10 cellular contexts compared by ENCODE assay signal in the genomic region with DNA sequence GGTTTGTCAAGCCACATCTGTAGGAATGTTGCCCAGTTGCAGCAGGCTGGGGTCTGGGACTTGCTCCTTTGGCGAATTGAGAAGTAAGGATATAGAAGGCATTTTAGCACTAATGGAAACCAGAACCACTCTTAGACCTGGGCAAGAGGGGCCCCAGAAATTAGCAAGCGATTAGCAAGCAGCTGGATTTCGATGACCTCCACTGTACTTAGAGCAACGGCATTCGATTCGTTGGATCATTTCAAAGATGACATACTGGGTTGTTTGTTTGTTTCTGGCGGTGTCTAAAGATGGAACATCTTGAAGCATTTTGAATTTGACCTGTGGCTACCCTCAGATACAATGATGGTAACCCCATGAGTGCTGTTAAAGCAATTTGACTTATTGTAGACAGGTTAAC. TPM values are rescaled to one million over a fixed set of nuclear protein-coding genes. Genes with fewer than 3 reads are reported as not detected.
DNase-seq lines count a peak whose midpoint lies in the region; ATAC-seq, FAIRE-seq and TF ChIP-seq lines count a peak whose summit lies in the region.
"Had no signal": no experiment of that assay in that cellular context is flagged by ENCODE, and none has a peak within 500 bp of the region (broad histone marks: within the 10 kb centered on the region; RNA-seq: fewer than 3 reads in every experiment).

No MANE protein-coding gene starts in this region.

- peak overlapping the region; percentile 95 for H3K4me2 ChIP-seq in PC-3 (ENCODE audit: low read length)
- peak overlapping the region; percentile 99 for H3K4me2 ChIP-seq in parathyroid adenoma (ENCODE audit: low read length)

- H3K36me3 ChIP-seq in GM06990 (ENCODE audit: control insufficient read depth, insufficient read depth, low read length) = no peaks in the 10 kb centered on the region; the same call in 1 of the 2 replicates
- no peaks in the 10 kb centered on the region for H3K36me3 ChIP-seq in PC-3 (ENCODE audit: low read depth, low read length)
- H3K36me3 ChIP-seq in parathyroid adenoma (ENCODE audit: control insufficient read depth, insufficient read depth, low read length) = no peaks in the 10 kb centered on the region
- no peaks in the 10 kb centered on the region for H3K36me3 ChIP-seq in small intestine (ENCODE audit: control insufficient read depth in 2 of 2, insufficient read depth in 2 of 2, low read length in 2 of 2)

- intact Hi-C loops in PC-3 (cut with micrococcal nuclease) = loop anchor here (5.0 kb wide), 1 partner anchor 104 kb away; no protein-coding TSS in a partner anchor

- 64 to 70% (median 68%) methylated on average over 7 of the region's 7 CpGs for WGBS in small intestine, 3 donors

- H4K20me1 ChIP-seq in PC-3 (ENCODE audit: low read length) = no peaks in the 10 kb centered on the region

- H3K9ac ChIP-seq in PC-3 (ENCODE audit: low read length) = peak overlapping the region; percentile 90
- H3K9ac ChIP-seq in parathyroid adenoma = no peak overlapping the region

- no peak overlapping the region for H2AFZ ChIP-seq in PC-3 (ENCODE audit: low read length)
- H2AFZ ChIP-seq in parathyroid adenoma = peak overlapping the region; percentile 88

- no peak for FAIRE-seq in small intestine (lab: Jason Lieb, UNC)

- peaks cover 25% of the 10 kb centered on the region for H3K79me2 ChIP-seq in PC-3 (ENCODE audit: low read length)
- no peaks in the 10 kb centered on the region for H3K79me2 ChIP-seq in parathyroid adenoma

- H3F3A ChIP-seq in PC-3 (ENCODE audit: low read length, unreplicated experiment) = no peaks in the 10 kb centered on the region

- H3K4me3 ChIP-seq in GM06990 (replicated peaks; ENCODE audit: low read depth, low read length) = peak overlapping the region; percentile 75
- H3K4me3 ChIP-seq in PC-3 (ENCODE audit: low read length) = peak overlapping the region; percentile 90
- H3K4me3 ChIP-seq in epithelial cell of esophagus (ENCODE audit: low read length) = peak overlapping the region; percentile 79
- H3K4me3 ChIP-seq in parathyroid adenoma (ENCODE audit: low read depth, low read length) = peak overlapping the region; percentile 85
- peak overlapping the region in 1 of 2 donors; percentile 74 for H3K4me3 ChIP-seq in small intestine (ENCODE audit: low read depth in 1 of 2, low read length in 2 of 2)

- H3K27ac ChIP-seq in PC-3 (ENCODE audit: low read length) (no peak overlapping the region), parathyroid adenoma (no peak overlapping the region), small intestine (ENCODE audit: low read depth in 1 of 2, low read length in 1 of 2) (peak overlapping the region in 1 of 2 donors; percentile 96)

- no peak for ATAC-seq in PC-3
- no peak for ATAC-seq in GM18520 (IDR thresholded peaks at IDR 0.05; ENCODE audit: unreplicated experiment)

- TF ChIP-seq CTCF in GM06990 (IDR thresholded peaks at IDR 0.05; ENCODE audit: insufficient read depth, low read length, poor library complexity, severe bottlenecking) = no peak
- no peak for TF ChIP-seq CTCF in PC-3 (conservative IDR thresholded peaks at IDR 0.05; ENCODE audit: low read depth, low read length)
- TF ChIP-seq CTCF in epithelial cell of esophagus (IDR thresholded peaks at IDR 0.05; ENCODE audit: insufficient read depth, low read depth, low read length, missing control alignments) = no peak
- no peak for TF ChIP-seq CTCF in parathyroid adenoma (IDR thresholded peaks at IDR 0.05)

- CTCF ChIA-PET in PC-3 (lab: Charles Lee) = no interaction called here

- H3K9me3 ChIP-seq in PC-3 (ENCODE audit: low read length) (no peaks in the 10 kb centered on the region), parathyroid adenoma (ENCODE audit: control insufficient read depth, low read length) (no peaks in the 10 kb centered on the region), small intestine (ENCODE audit: control insufficient read depth, low read depth) (no peaks in the 10 kb centered on the region)

- DNase-seq in GM06990 (ENCODE audit: extremely low read depth, insufficient read length) (no peak), PC-3 (no peak), epithelial cell of esophagus (ENCODE audit: low read depth) (no peak), NCI-H1417 treated with DMSO at 0.1 percent for 48 hours (lab: John Stamatoyannopoulos, UW) (no peak), NCI-H774 (lab: John Stamatoyannopoulos, UW) (no peak), small intestine (no peak)
- DNase-seq: occipital lobe had no signal

- POLR2A ChIA-PET in PC-3 (lab: Charles Lee; ENCODE audit: unreplicated experiment) = no interaction called here

- no peaks in the 10 kb centered on the region for H3K9me2 ChIP-seq in PC-3 (replicated peaks; ENCODE audit: low read length)

- BruUV-seq in PC-3 (replicated peaks; lab: Mats Ljungman, UMichigan) = no TSS peak

- H3K4me1 ChIP-seq in PC-3 (ENCODE audit: insufficient read depth, low read length) = peaks cover 21% of the 10 kb centered on the region
- H3K4me1 ChIP-seq in parathyroid adenoma = no peaks in the 10 kb centered on the region
- H3K4me1 ChIP-seq in small intestine (ENCODE audit: control insufficient read depth in 2 of 2, insufficient read depth in 1 of 2, low read depth in 1 of 2, low read length in 1 of 2) = peaks cover 0 to 5% of the 10 kb centered on the region in 2 donors

- no peaks in the 10 kb centered on the region for H3K27me3 ChIP-seq in GM06990 (replicated peaks; ENCODE audit: control insufficient read depth, insufficient read depth, low read length)
- H3K27me3 ChIP-seq in PC-3 (ENCODE audit: low read length) = no peaks in the 10 kb centered on the region
- no peaks in the 10 kb centered on the region for H3K27me3 ChIP-seq in parathyroid adenoma (ENCODE audit: control insufficient read depth, insufficient read depth, low read length)
- no peaks in the 10 kb centered on the region for H3K27me3 ChIP-seq in small intestine (ENCODE audit: control insufficient read depth in 2 of 2, insufficient read depth in 2 of 2, low read length in 2 of 2)

RNA-seq across cellular contexts. Expression of a gene that starts 1.2 kb away (rescaled TPM):
- 14.1 and 21.0 TPM in 2 replicates for total RNA-seq in PC-3 (2014; rRNA removed)
- 10 to 100 TPM in 2 of 3 donors, 1 to 10 TPM in 1; 7.4 to 13.2 (median 10.7) TPM for polyA plus RNA-seq in small intestine

RNA-seq across cellular contexts. Expression of a gene that starts 11.9 kb away (rescaled TPM):
- not detected in 2 replicates for total RNA-seq in PC-3 (2014; rRNA removed)
- polyA plus RNA-seq in small intestine = under 1 TPM in 2 of 3 donors, not detected in 1; 0.27 TPM
- total RNA-seq: M059J had no signal

RNA-seq across cellular contexts. Expression of a gene that starts 16.5 kb away (rescaled TPM):
- total RNA-seq in PC-3 (2014; rRNA removed) = 26.8 and 41.4 TPM in 2 replicates
- 100 to 1,000 TPM in 2 of 3 donors, 10 to 100 TPM in 1; 83.5 to 231 (median 191) TPM for polyA plus RNA-seq in small intestine

RNA-seq across cellular contexts. Expression of a gene that starts 45.4 kb away (rescaled TPM):
- 20.6 and 26.4 TPM in 2 replicates for total RNA-seq in PC-3 (2014; rRNA removed)
- polyA plus RNA-seq in small intestine = 10 to 100 TPM in 1 of 3 donors, 1 to 10 TPM in 1, under 1 TPM in 1; 0.27 to 13.8 (median 1.1) TPM
